ENCODE assay signal across 8 cellular contexts in the genomic region with DNA sequence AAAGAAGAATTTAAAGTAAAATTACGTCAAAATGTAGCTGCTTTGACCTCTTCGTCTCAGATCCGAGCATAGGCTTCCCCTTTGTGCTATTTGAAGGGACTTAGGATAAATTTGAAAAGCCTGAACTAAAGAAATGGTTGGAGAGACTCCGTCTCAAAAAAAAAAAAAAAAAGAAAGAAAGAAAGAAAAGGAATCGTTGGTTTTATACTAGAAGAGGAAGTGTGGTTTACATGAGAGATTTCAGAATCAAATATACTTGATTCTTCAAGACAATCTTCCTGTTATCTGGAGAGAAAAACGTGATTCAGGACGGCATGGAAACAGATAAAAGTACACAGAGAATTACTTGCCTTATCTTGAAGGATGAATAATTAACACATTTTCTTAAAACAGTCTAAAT. TPM values are rescaled to one million over a fixed set of nuclear protein-coding genes. Genes with fewer than 3 reads are reported as not detected.
A peak's percentile ranks its signal among the peaks of the same experiment; 100 is the strongest.
DNase-seq lines count a peak whose midpoint lies in the region; FAIRE-seq and TF ChIP-seq lines count a peak whose summit lies in the region.

No MANE protein-coding gene starts in this region.

- H3K4me2 ChIP-seq in KMS-11, result peak overlapping the region; percentile 72

- peak overlapping the region; percentile 70 for H2AFZ ChIP-seq in KMS-11 (ENCODE audit: low read depth)

- TF ChIP-seq CTCF in AG04450 (IDR thresholded peaks at IDR 0.05; ENCODE audit: low read depth, low read length) (no peak), KMS-11 (conservative IDR thresholded peaks at IDR 0.05; ENCODE audit: low read depth, low read length) (no peak), bronchial epithelial cell (IDR thresholded peaks at IDR 0.05; ENCODE audit: insufficient read depth, low read length, severe bottlenecking) (no peak)

- H4K20me1 ChIP-seq in KMS-11 (ENCODE audit: insufficient read depth), result no peaks in the 10 kb centered on the region

- H3K27ac ChIP-seq in AG04450 (ENCODE audit: low read depth, low read length) (no peak overlapping the region), KMS-11 (no peak overlapping the region), muscle layer of duodenum (ENCODE audit: low read length) (peak overlapping the region; percentile 67)

- H3K79me2 ChIP-seq in KMS-11 (ENCODE audit: insufficient read depth, low read depth), result peaks cover 24% of the 10 kb centered on the region; the same call in 1 of the 2 replicates

- no peaks in the 10 kb centered on the region for H3K27me3 ChIP-seq in AG04450 (ENCODE audit: control insufficient read depth, insufficient read depth, low read length)
- H3K27me3 ChIP-seq in KMS-11 (ENCODE audit: insufficient read depth, low read depth), result no peaks in the 10 kb centered on the region
- no peaks in the 10 kb centered on the region for H3K27me3 ChIP-seq in bronchial epithelial cell (ENCODE audit: control insufficient read depth, insufficient read depth, low read length)
- no peaks in the 10 kb centered on the region for H3K27me3 ChIP-seq in muscle layer of duodenum (ENCODE audit: low read depth, low read length)

- H3K36me3 ChIP-seq in KMS-11 (ENCODE audit: insufficient read depth), result no peaks in the 10 kb centered on the region
- H3K36me3 ChIP-seq in bronchial epithelial cell (ENCODE audit: control insufficient read depth, insufficient read depth, low read length), result no peaks in the 10 kb centered on the region
- H3K36me3 ChIP-seq in muscle layer of duodenum (ENCODE audit: control insufficient read depth in 1 of 2, insufficient read depth in 2 of 2, low read length in 2 of 2), result no peaks in the 10 kb centered on the region

- H3K9ac ChIP-seq in KMS-11, result peak overlapping the region; percentile 66; the same call in 1 of the 2 replicates

- H3K4me1 ChIP-seq in KMS-11 (ENCODE audit: low read depth, poor library complexity, severe bottlenecking) (peaks cover 26% of the 10 kb centered on the region), muscle layer of duodenum (ENCODE audit: control insufficient read depth in 1 of 2, insufficient read depth in 2 of 2, low read length in 2 of 2) (peaks cover 0 to 19% of the 10 kb centered on the region in 2 donors)

- DNase-seq in AG04450 (ENCODE audit: low read depth, low spot score), result no peak
- peak; percentile 4 for DNase-seq in bronchial epithelial cell (ENCODE audit: low read depth)
- DNase-seq in anterior cingulate cortex (lab: John Stamatoyannopoulos, UW), result no peak
- no peak for DNase-seq in NCI-H1694 (lab: John Stamatoyannopoulos, UW)
- no peak for DNase-seq in HEK293T (ENCODE audit: extremely low spot score)
- no peak for DNase-seq in NCI-H187 (lab: John Stamatoyannopoulos, UW)

- H3K4me3 ChIP-seq in AG04450 (ENCODE audit: low read depth, low read length) (peak overlapping the region; percentile 91), KMS-11 (IDR thresholded peaks at IDR 0.05; ENCODE audit: insufficient read depth, low read depth, low read length) (peak overlapping the region; percentile 70), bronchial epithelial cell (ENCODE audit: low read depth, low read length) (peak overlapping the region; percentile 69), muscle layer of duodenum (ENCODE audit: low read depth in 1 of 2, low read length in 2 of 2) (peak overlapping the region; percentile 96 to 98)

- no peak for FAIRE-seq in bronchial epithelial cell (lab: Jason Lieb, UNC)

- 0 out of 2 replicates have a peak, but pooled peaks cover 2% of the 10 kb centered on the region for H3K9me3 ChIP-seq in AG04450 (ENCODE audit: control insufficient read depth, insufficient read depth, low read length)
- H3K9me3 ChIP-seq in muscle layer of duodenum (ENCODE audit: control insufficient read depth in 1 of 2, low read length in 2 of 2), result peaks cover 9 to 14% of the 10 kb centered on the region in 2 donors

- CTCF ChIA-PET in AG04450 (lab: Charles Lee) (no interaction called here), HEK293T (lab: Yijun Ruan, JAX) (no interaction called here)

- POLR2A ChIA-PET in AG04450 (lab: Yijun Ruan, JAX), result no interaction called here
- POLR2A ChIA-PET in HEK293T (lab: Yijun Ruan, JAX), result interaction anchor here (0.6 kb wide), 1 partner anchor 546 kb away, joined by 3 read pairs; no protein-coding TSS in a partner anchor

TF ChIP-seq in HEK293T, 16 proteins besides CTCF, POLR2A, EP300 and RAD21:
- no peak for TF ChIP-seq BHLHE40 (IDR thresholded peaks at IDR 0.05; ENCODE audit: borderline replicate concordance)
- TF ChIP-seq FOXM1 (IDR thresholded peaks at IDR 0.05; ENCODE audit: borderline replicate concordance), result no peak
- TF ChIP-seq TARDBP (IDR thresholded peaks at IDR 0.05), result no peak
- TF ChIP-seq SUZ12 (IDR thresholded peaks at IDR 0.05), result no peak
- no peak for TF ChIP-seq FOXA1 (IDR thresholded peaks at IDR 0.05)
- no peak for TF ChIP-seq NFRKB (IDR thresholded peaks at IDR 0.05)

RNA-seq across cellular contexts. Expression of gene ZNF780B, which starts 0.5 kb away (rescaled TPM):
- 7.2 and 8.3 TPM in 2 replicates for polyA plus RNA-seq in AG04450 (2011; rRNA removed)
- polyA minus RNA-seq in AG04450 (2011; rRNA and poly(A)+ RNA removed), result 26.0 and 27.0 TPM in 2 replicates
- total RNA-seq in bronchial epithelial cell, result 7.9 and 11.0 TPM in 2 replicates

RNA-seq across cellular contexts. Expression of gene ZNF780A, which starts 34.2 kb away (rescaled TPM):
- polyA plus RNA-seq in AG04450 (2011; rRNA removed), result 11.8 and 14.5 TPM in 2 replicates
- polyA minus RNA-seq in AG04450 (2011; rRNA and poly(A)+ RNA removed), result 10.6 and 22.6 TPM in 2 replicates
- 9.7 and 14.0 TPM in 2 replicates for total RNA-seq in bronchial epithelial cell

RNA-seq across cellular contexts. Expression of gene ZNF546, which starts 59.6 kb away (rescaled TPM):
- polyA plus RNA-seq in AG04450 (2011; rRNA removed), result 1.7 and 2.4 TPM in 2 replicates
- polyA minus RNA-seq in AG04450 (2011; rRNA and poly(A)+ RNA removed), result 5.3 and 6.3 TPM in 2 replicates
- total RNA-seq in bronchial epithelial cell, result 2.2 and 2.4 TPM in 2 replicates
